ENCODE assay signal across 1 cellular context in the genomic region with DNA sequence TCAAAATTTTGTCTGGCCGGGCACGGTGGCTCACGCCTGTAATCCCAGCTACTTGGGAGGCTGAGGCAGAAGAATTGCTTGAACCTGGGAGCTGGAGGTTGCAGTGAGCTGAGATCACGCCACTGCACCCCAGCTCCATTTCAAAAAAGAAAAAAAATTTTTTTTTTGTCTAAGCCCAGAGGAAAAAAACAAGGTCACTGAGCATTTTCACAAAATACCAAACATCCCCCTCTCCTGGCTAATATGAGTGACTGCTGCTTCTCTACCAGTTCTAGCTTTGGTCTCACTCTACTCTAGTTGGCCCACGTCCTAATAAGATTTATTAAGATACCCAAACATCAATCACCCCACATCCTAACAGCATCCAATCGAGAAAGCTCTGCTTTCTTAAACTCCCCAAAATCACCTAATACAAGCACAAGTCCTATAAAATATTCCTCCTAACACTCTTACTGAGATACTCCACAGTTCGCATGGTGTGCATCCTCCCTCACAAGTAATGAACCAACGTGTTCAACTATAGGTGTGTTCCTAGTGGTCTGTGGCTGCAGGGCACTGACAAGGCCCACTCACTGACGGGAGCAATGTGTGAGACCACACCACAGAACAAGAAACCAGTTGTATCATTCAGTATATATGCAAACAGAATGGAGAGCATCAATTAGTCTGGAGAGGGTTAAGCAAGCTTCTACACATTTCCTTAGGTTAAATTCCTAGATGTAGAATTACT.
TF ChIP-seq lines count a peak whose summit lies in the region.

No MANE protein-coding gene starts in this region.

TF ChIP-seq in GM12878, 131 proteins besides CTCF, POLR2A, EP300 and RAD21 (continued from another document):
- TF ChIP-seq E4F1 (IDR thresholded peaks at IDR 0.05; ENCODE audit: borderline replicate concordance, partially characterized antibody) (no peak), FOS (IDR thresholded peaks at IDR 0.05; ENCODE audit: borderline replicate concordance, extremely low read depth, insufficient read length) (no peak), YY1 (IDR thresholded peaks at IDR 0.05; ENCODE audit: low read depth, low read length) (no peak), SMC3 (IDR thresholded peaks at IDR 0.05; ENCODE audit: borderline replicate concordance, low read length) (peak; percentile 17; the same call in 1 of the 2 replicates), ETV6 (conservative IDR thresholded peaks at IDR 0.05 in 1 of 2, IDR thresholded peaks at IDR 0.05 in 1 of 2; ENCODE audit: borderline replicate concordance in 1 of 2, low read depth in 1 of 2) (no peak), ZNF622 (IDR thresholded peaks at IDR 0.05) (no peak), SUZ12 (IDR thresholded peaks at IDR 0.05; ENCODE audit: unreplicated experiment) (no peak)
TF ChIP-seq in GM12878: peak in this region for 1.
